Comparison of ENCODE assay signal across 12 cellular contexts in genomic region chr13:24459234-24459633, GRCh38. TPM values are rescaled to one million over a fixed set of nuclear protein-coding genes. Genes with fewer than 3 reads are reported as not detected.
DNase-seq lines count a peak whose midpoint lies in the region; ATAC-seq lines count a peak whose summit lies in the region.
"Had no signal": no experiment of that assay in that cellular context is flagged by ENCODE, and none has a peak within 500 bp of the region (broad histone marks: within the 10 kb centered on the region; RNA-seq: fewer than 3 reads in every experiment).

No MANE protein-coding gene starts in this region.

- DNase-seq in activated CD4-positive, alpha-beta T cell treated with anti-CD3 and anti-CD28 coated beads for 36 hours: peak; percentile 28
- DNase-seq in activated CD4-positive, alpha-beta T cell treated with anti-CD3 and anti-CD28 coated beads, Interleukin-2, amount 50 U/mL, for 4 hours: no peak
- DNase-seq in non-pigmented ciliary epithelial cell (ENCODE audit: low read depth) (peak; percentile 43), NCI-H1417 (lab: John Stamatoyannopoulos, UW) (no peak), NCI-H345 treated with DMSO at 0.1 percent for 48 hours (lab: John Stamatoyannopoulos, UW; ENCODE audit: unreplicated experiment) (no peak), NCI-H2196 treated with DMSO at 0.1 percent for 48 hours (lab: John Stamatoyannopoulos, UW; ENCODE audit: unreplicated experiment) (no peak)
- DNase-seq: cortex of kidney, GOT3, left ventricle myocardium superior had no signal

- no peaks in the 10 kb centered on the region for H3K9me3 Mint-ChIP-seq in activated CD4-positive, alpha-beta T cell treated with anti-CD3 and anti-CD28 coated beads for 36 hours (ENCODE audit: low read depth)
- no peaks in the 10 kb centered on the region for H3K9me3 Mint-ChIP-seq in activated T-helper 17 cell treated with anti-CD3 and anti-CD28 coated beads, Interleukin-2, amount 50 U/mL, for 72 hours

- H3K27me3 Mint-ChIP-seq in activated CD4-positive, alpha-beta T cell treated with anti-CD3 and anti-CD28 coated beads for 36 hours: no peaks in the 10 kb centered on the region
- no peaks in the 10 kb centered on the region for H3K27me3 Mint-ChIP-seq in activated T-helper 17 cell treated with anti-CD3 and anti-CD28 coated beads, Interleukin-2, amount 50 U/mL, for 72 hours
- H3K27me3 Mint-ChIP-seq: B cell had no signal

- H3K4me3 Mint-ChIP-seq in activated CD4-positive, alpha-beta T cell treated with anti-CD3 and anti-CD28 coated beads for 36 hours: no peak overlapping the region
- H3K4me3 Mint-ChIP-seq in activated T-helper 17 cell treated with anti-CD3 and anti-CD28 coated beads, Interleukin-2, amount 50 U/mL, for 72 hours: peak overlapping the region; percentile 6
- H3K4me3 Mint-ChIP-seq: B cell had no signal

- intact Hi-C loops in activated CD4-positive, alpha-beta T cell treated with anti-CD3 and anti-CD28 coated beads for 36 hours (cut with DNase I, micrococcal nuclease): loop anchor here in 1 of 2 experiments (2.0 kb wide), 1 partner anchor 52 kb away; no protein-coding TSS in a partner anchor

- peaks cover 24% of the 10 kb centered on the region for H3K36me3 Mint-ChIP-seq in activated CD4-positive, alpha-beta T cell treated with anti-CD3 and anti-CD28 coated beads for 36 hours (ENCODE audit: low read depth)
- peaks cover 84% of the 10 kb centered on the region for H3K36me3 Mint-ChIP-seq in activated T-helper 17 cell treated with anti-CD3 and anti-CD28 coated beads, Interleukin-2, amount 50 U/mL, for 72 hours (ENCODE audit: low read depth)

- no peak overlapping the region for H3K27ac Mint-ChIP-seq in activated CD4-positive, alpha-beta T cell treated with anti-CD3 and anti-CD28 coated beads for 36 hours
- peak overlapping the region; percentile 29 for H3K27ac Mint-ChIP-seq in activated T-helper 17 cell treated with anti-CD3 and anti-CD28 coated beads, Interleukin-2, amount 50 U/mL, for 72 hours
- H3K27ac Mint-ChIP-seq: B cell had no signal

- peaks cover 18% of the 10 kb centered on the region for H3K4me1 Mint-ChIP-seq in activated CD4-positive, alpha-beta T cell treated with anti-CD3 and anti-CD28 coated beads for 36 hours
- peaks cover 21% of the 10 kb centered on the region for H3K4me1 Mint-ChIP-seq in activated T-helper 17 cell treated with anti-CD3 and anti-CD28 coated beads, Interleukin-2, amount 50 U/mL, for 72 hours
- H3K4me1 Mint-ChIP-seq: B cell had no signal

- peak; percentile 96 for ATAC-seq in activated CD4-positive, alpha-beta T cell treated with anti-CD3 and anti-CD28 coated beads for 36 hours
- ATAC-seq in HG02588 (IDR thresholded peaks at IDR 0.05; ENCODE audit: unreplicated experiment): peak; percentile 45
- peak; percentile 94 for ATAC-seq in activated T-helper 17 cell treated with anti-CD3 and anti-CD28 coated beads, Interleukin-2, amount 50 U/mL, for 72 hours (replicated peaks)
- ATAC-seq: left ventricle myocardium superior had no signal

- CTCF ChIA-PET in activated CD4-positive, alpha-beta T cell treated with anti-CD3 and anti-CD28 coated beads for 36 hours (lab: Charles Lee): interaction anchor here (0.7 to 0.9 kb wide), 2 partner anchors 189 to 268 kb away, joined by 4 to 5 read pairs; no protein-coding TSS in a partner anchor

- POLR2A ChIA-PET in activated CD4-positive, alpha-beta T cell treated with anti-CD3 and anti-CD28 coated beads for 36 hours (lab: Charles Lee): interaction anchor here (0.5 kb wide), 1 partner anchor 205 kb away, joined by 3 read pairs; no protein-coding TSS in a partner anchor

RNA-seq across cellular contexts. Expression of gene PARP4, which starts 53.3 kb away (rescaled TPM):
- total RNA-seq in activated CD4-positive, alpha-beta T cell treated with anti-CD3 and anti-CD28 coated beads for 36 hours: 10 to 100 TPM; 24.6 to 29.1 TPM
- total RNA-seq in activated T-helper 17 cell treated with anti-CD3 and anti-CD28 coated beads, Interleukin-2, amount 50 U/mL, for 72 hours: 10 to 100 TPM; 38.1 to 50.0 TPM

Comparison
In these comparisons a context has a peak if more than half of its experiments do, and no peak if none do; other contexts are left out.
1. DNase-seq: peak in activated CD4-positive, alpha-beta T cell treated with anti-CD3 and anti-CD28 coated beads for 36 hours (single experiment) and non-pigmented ciliary epithelial cell (single experiment); none in activated CD4-positive, alpha-beta T cell treated with anti-CD3 and anti-CD28 coated beads, Interleukin-2, amount 50 U/mL, for 4 hours (0 of 2), NCI-H1417 (0 of 3), NCI-H345 treated with DMSO at 0.1 percent for 48 hours (single experiment) and NCI-H2196 treated with DMSO at 0.1 percent for 48 hours (single experiment).
2. ATAC-seq: peak in every context shown above with its lines; median percentile 96 in activated CD4-positive, alpha-beta T cell treated with anti-CD3 and anti-CD28 coated beads for 36 hours; 94 in activated T-helper 17 cell treated with anti-CD3 and anti-CD28 coated beads, Interleukin-2, amount 50 U/mL, for 72 hours; 45 in HG02588.